In the genomic region with DNA sequence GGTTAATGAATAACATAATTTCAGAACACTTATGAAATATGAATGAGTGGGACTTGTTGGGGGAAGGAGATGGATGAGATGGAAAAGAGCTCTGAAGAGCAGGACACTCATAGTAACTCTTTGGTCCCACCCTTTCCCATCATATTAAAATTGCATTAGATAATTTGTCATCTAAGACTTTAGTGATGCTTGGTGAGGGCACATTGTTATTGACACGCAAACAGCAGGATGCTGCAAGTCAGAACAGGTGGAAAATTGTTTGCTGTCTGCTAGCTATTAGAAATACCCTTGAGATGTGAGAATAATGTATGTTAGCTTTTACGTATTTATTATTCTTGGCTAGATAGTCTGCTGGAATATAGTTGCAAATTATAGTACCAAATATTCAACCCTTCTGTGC, we compare ENCODE assay signal across 21 cellular contexts.
A peak's percentile ranks its signal among the peaks of the same experiment; 100 is the strongest.
DNase-seq lines count a peak whose midpoint lies in the region; ATAC-seq and TF ChIP-seq lines count a peak whose summit lies in the region.
"Had no signal": no experiment of that assay in that cellular context is flagged by ENCODE, and none has a peak within 500 bp of the region (broad histone marks: within the 10 kb centered on the region; RNA-seq: fewer than 3 reads in every experiment).

No MANE protein-coding gene starts in this region.

- no peak for TF ChIP-seq EP300 in neural cell (conservative IDR thresholded peaks at IDR 0.05; ENCODE audit: poor library complexity, severe bottlenecking)

- H3K4me3 ChIP-seq in RWPE2 (ENCODE audit: severe bottlenecking) (no peak overlapping the region), neural cell (ENCODE audit: low read length) (peak overlapping the region; percentile 50), right lobe of liver (no peak overlapping the region)
- H3K4me3 ChIP-seq: heart left ventricle, ovary, sigmoid colon, upper lobe of left lung had no signal

- H3K79me2 ChIP-seq in neural cell (replicated peaks; ENCODE audit: insufficient read depth, low read length): peaks cover 34% of the 10 kb centered on the region

- H2AFZ ChIP-seq in neural cell (ENCODE audit: low read depth, low read length): no peak overlapping the region

- H3K4me3 Mint-ChIP-seq in activated CD4-positive, alpha-beta T cell treated with anti-CD3 and anti-CD28 coated beads, Interleukin-2, amount 10 ng/mL, durations not matched to agents 7 days and 5 days: no peak overlapping the region
- H3K4me3 Mint-ChIP-seq: effector memory CD8-positive, alpha-beta T cell; stimulated activated naive CD8-positive, alpha-beta T cell treated with anti-CD3 and anti-CD28 coated beads, Interleukin-15, amount 100 ng/mL, for 72 hours; T-helper 1 cell treated with Interleukin-12 subunit alpha and Interleukin-12 subunit beta and Interleukin-4 antibody, amounts not matched to agents 30 μg/mL and 1 μg/mL, for 36 hours had no signal

- peaks cover 58% of the 10 kb centered on the region for H3K4me1 ChIP-seq in RWPE2 (ENCODE audit: insufficient read depth, poor library complexity, severe bottlenecking)
- H3K4me1 ChIP-seq in right lobe of liver: no peaks in the 10 kb centered on the region

- no peaks in the 10 kb centered on the region for H3K27me3 Mint-ChIP-seq in activated CD4-positive, alpha-beta T cell treated with anti-CD3 and anti-CD28 coated beads, Interleukin-2, amount 10 ng/mL, durations not matched to agents 7 days and 5 days
- H3K27me3 Mint-ChIP-seq: effector memory CD8-positive, alpha-beta T cell; stimulated activated naive CD8-positive, alpha-beta T cell treated with anti-CD3 and anti-CD28 coated beads, Interleukin-15, amount 100 ng/mL, for 72 hours had no signal

- no peaks in the 10 kb centered on the region for H3K9me3 Mint-ChIP-seq in activated CD4-positive, alpha-beta T cell treated with anti-CD3 and anti-CD28 coated beads, Interleukin-2, amount 10 ng/mL, durations not matched to agents 7 days and 5 days
- H3K9me3 Mint-ChIP-seq: effector memory CD8-positive, alpha-beta T cell; H9; stimulated activated naive CD8-positive, alpha-beta T cell treated with anti-CD3 and anti-CD28 coated beads, Interleukin-15, amount 100 ng/mL, for 72 hours; T-helper 1 cell treated with Interleukin-12 subunit alpha and Interleukin-12 subunit beta and Interleukin-4 antibody, amounts not matched to agents 30 μg/mL and 1 μg/mL, for 36 hours had no signal

- no peaks in the 10 kb centered on the region for H3K9me2 ChIP-seq in neural cell (ENCODE audit: insufficient read depth, low read length)

- intact Hi-C loops in right lobe of liver (cut with DNase I): no loop called here

- no peak for TF ChIP-seq CTCF in RWPE2 (IDR thresholded peaks at IDR 0.05; ENCODE audit: poor library complexity, severe bottlenecking)
- no peak for TF ChIP-seq CTCF in neural cell (IDR thresholded peaks at IDR 0.05; ENCODE audit: poor library complexity, severe bottlenecking)
- no peak for TF ChIP-seq CTCF in right lobe of liver (IDR thresholded peaks at IDR 0.05)

- TF ChIP-seq RAD21 in neural cell (conservative IDR thresholded peaks at IDR 0.05): no peak

- 56% methylated on average over 2 of the region's 2 CpGs for WGBS in right lobe of liver (ENCODE audit: insufficient coverage, low coverage, low lambda C conversion rate, missing lambda C conversion rate)

- H3K9ac ChIP-seq in neural cell (ENCODE audit: low read length): no peak overlapping the region

- DNase-seq in NCI-H1417 (lab: John Stamatoyannopoulos, UW): peak; percentile 46 to 92 (median 47)
- DNase-seq in NCI-H2171 (lab: John Stamatoyannopoulos, UW): peak; percentile 48
- no peak for DNase-seq in RWPE2 (ENCODE audit: low spot score)
- DNase-seq in activated CD4-positive, alpha-beta T cell treated with anti-CD3 and anti-CD28 coated beads, Interleukin-2, amount 10 ng/mL, durations not matched to agents 7 days and 5 days: no peak
- no peak for DNase-seq in stimulated activated CD4-positive, alpha-beta T cell treated with anti-CD3 and anti-CD28 coated beads, Interleukin-15, amount 100 ng/mL, for 24 hours
- no peak for DNase-seq in right lobe of liver
- DNase-seq: activated naive CD4-positive, alpha-beta T cell treated with Interleukin-2 at 50 U/mL for 16 hours; activated T-cell treated with anti-CD3 and anti-CD28 coated beads for 4 hours; AML-193; aorta; effector memory CD8-positive, alpha-beta T cell; H9; heart left ventricle; OCI-M1; ovary; sigmoid colon; stimulated activated CD4-positive, alpha-beta T cell treated with anti-CD3 and anti-CD28 coated beads, Interleukin-2, amount 100 ng/mL, for 24 hours; stimulated activated naive CD8-positive, alpha-beta T cell treated with anti-CD3 and anti-CD28 coated beads, Interleukin-15, amount 100 ng/mL, for 72 hours; upper lobe of left lung had no signal

- H3K27me3 ChIP-seq in RWPE2 (ENCODE audit: insufficient read depth, poor library complexity, severe bottlenecking): no peaks in the 10 kb centered on the region
- no peaks in the 10 kb centered on the region for H3K27me3 ChIP-seq in neural cell (ENCODE audit: insufficient read depth, low read depth, low read length)
- no peaks in the 10 kb centered on the region for H3K27me3 ChIP-seq in right lobe of liver
- H3K27me3 ChIP-seq: heart left ventricle, ovary, sigmoid colon, upper lobe of left lung had no signal

- H3F3A ChIP-seq in neural cell (ENCODE audit: insufficient read depth, low read length, poor library complexity, severe bottlenecking): no peaks in the 10 kb centered on the region

- CTCF ChIA-PET in activated CD4-positive, alpha-beta T cell treated with anti-CD3 and anti-CD28 coated beads, Interleukin-2, amount 10 ng/mL, durations not matched to agents 7 days and 5 days (lab: Charles Lee): no interaction called here

- H3K36me3 ChIP-seq in RWPE2 (ENCODE audit: low read depth): peaks cover 5% of the 10 kb centered on the region
- no peaks in the 10 kb centered on the region for H3K36me3 ChIP-seq in neural cell (ENCODE audit: insufficient read depth, low read length)
- H3K36me3 ChIP-seq in right lobe of liver: no peaks in the 10 kb centered on the region
- H3K36me3 ChIP-seq: heart left ventricle, ovary, sigmoid colon, upper lobe of left lung had no signal

- peaks cover 10% of the 10 kb centered on the region for H3K4me1 Mint-ChIP-seq in activated CD4-positive, alpha-beta T cell treated with anti-CD3 and anti-CD28 coated beads, Interleukin-2, amount 10 ng/mL, durations not matched to agents 7 days and 5 days

- no peak for TF ChIP-seq POLR2A in right lobe of liver (IDR thresholded peaks at IDR 0.05)

- peak overlapping the region; percentile 42 for H3K27ac ChIP-seq in RWPE2 (ENCODE audit: poor library complexity, severe bottlenecking)
- peak overlapping the region; percentile 23 for H3K27ac ChIP-seq in neural cell (ENCODE audit: low read length)
- H3K27ac ChIP-seq in right lobe of liver: no peak overlapping the region
- H3K27ac ChIP-seq: heart left ventricle, ovary, sigmoid colon, upper lobe of left lung had no signal

- H3K27ac Mint-ChIP-seq in activated CD4-positive, alpha-beta T cell treated with anti-CD3 and anti-CD28 coated beads, Interleukin-2, amount 10 ng/mL, durations not matched to agents 7 days and 5 days: no peak overlapping the region
- H3K27ac Mint-ChIP-seq: effector memory CD8-positive, alpha-beta T cell; stimulated activated naive CD8-positive, alpha-beta T cell treated with anti-CD3 and anti-CD28 coated beads, Interleukin-15, amount 100 ng/mL, for 72 hours; T-helper 1 cell treated with Interleukin-12 subunit alpha and Interleukin-12 subunit beta and Interleukin-4 antibody, amounts not matched to agents 30 μg/mL and 1 μg/mL, for 36 hours had no signal

- H3K9me3 ChIP-seq in RWPE2 (ENCODE audit: severe bottlenecking): no peaks in the 10 kb centered on the region
- no peaks in the 10 kb centered on the region for H3K9me3 ChIP-seq in neural cell (ENCODE audit: low read length)
- no peaks in the 10 kb centered on the region for H3K9me3 ChIP-seq in right lobe of liver
- H3K9me3 ChIP-seq: heart left ventricle, ovary, sigmoid colon, upper lobe of left lung had no signal

- POLR2A ChIA-PET in activated CD4-positive, alpha-beta T cell treated with anti-CD3 and anti-CD28 coated beads, Interleukin-2, amount 10 ng/mL, durations not matched to agents 7 days and 5 days (lab: Charles Lee): no interaction called here

- H3K4me2 ChIP-seq in neural cell (ENCODE audit: low read length): peak overlapping the region; percentile 57

- peak; percentile 53 for ATAC-seq in RWPE2 (ENCODE audit: low read depth)
- ATAC-seq in right lobe of liver: no peak
- ATAC-seq: effector memory CD8-positive, alpha-beta T cell; heart left ventricle; stimulated activated naive CD8-positive, alpha-beta T cell treated with anti-CD3 and anti-CD28 coated beads, Interleukin-15, amount 100 ng/mL, for 72 hours had no signal

- H3K36me3 Mint-ChIP-seq in activated CD4-positive, alpha-beta T cell treated with anti-CD3 and anti-CD28 coated beads, Interleukin-2, amount 10 ng/mL, durations not matched to agents 7 days and 5 days (ENCODE audit: low read depth): no peaks in the 10 kb centered on the region

- no peaks in the 10 kb centered on the region for H4K20me1 ChIP-seq in neural cell (ENCODE audit: insufficient read depth)

TF ChIP-seq in neural cell, 6 proteins besides CTCF, POLR2A, EP300 and RAD21 (continues in another document):
- TF ChIP-seq TAF1 (IDR thresholded peaks at IDR 0.05; ENCODE audit: low read depth) (no peak), SMC3 (conservative IDR thresholded peaks at IDR 0.05; ENCODE audit: poor library complexity) (no peak)
- TF ChIP-seq, protein P1, sequence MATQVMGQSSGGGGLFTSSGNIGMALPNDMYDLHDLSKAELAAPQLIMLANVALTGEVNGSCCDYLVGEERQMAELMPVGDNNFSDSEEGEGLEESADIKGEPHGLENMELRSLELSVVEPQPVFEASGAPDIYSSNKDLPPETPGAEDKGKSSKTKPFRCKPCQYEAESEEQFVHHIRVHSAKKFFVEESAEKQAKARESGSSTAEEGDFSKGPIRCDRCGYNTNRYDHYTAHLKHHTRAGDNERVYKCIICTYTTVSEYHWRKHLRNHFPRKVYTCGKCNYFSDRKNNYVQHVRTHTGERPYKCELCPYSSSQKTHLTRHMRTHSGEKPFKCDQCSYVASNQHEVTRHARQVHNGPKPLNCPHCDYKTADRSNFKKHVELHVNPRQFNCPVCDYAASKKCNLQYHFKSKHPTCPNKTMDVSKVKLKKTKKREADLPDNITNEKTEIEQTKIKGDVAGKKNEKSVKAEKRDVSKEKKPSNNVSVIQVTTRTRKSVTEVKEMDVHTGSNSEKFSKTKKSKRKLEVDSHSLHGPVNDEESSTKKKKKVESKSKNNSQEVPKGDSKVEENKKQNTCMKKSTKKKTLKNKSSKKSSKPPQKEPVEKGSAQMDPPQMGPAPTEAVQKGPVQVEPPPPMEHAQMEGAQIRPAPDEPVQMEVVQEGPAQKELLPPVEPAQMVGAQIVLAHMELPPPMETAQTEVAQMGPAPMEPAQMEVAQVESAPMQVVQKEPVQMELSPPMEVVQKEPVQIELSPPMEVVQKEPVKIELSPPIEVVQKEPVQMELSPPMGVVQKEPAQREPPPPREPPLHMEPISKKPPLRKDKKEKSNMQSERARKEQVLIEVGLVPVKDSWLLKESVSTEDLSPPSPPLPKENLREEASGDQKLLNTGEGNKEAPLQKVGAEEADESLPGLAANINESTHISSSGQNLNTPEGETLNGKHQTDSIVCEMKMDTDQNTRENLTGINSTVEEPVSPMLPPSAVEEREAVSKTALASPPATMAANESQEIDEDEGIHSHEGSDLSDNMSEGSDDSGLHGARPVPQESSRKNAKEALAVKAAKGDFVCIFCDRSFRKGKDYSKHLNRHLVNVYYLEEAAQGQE (IDR thresholded peaks at IDR 0.05; ENCODE audit: borderline replicate concordance): no peak

Comparison
In these comparisons a context has a peak if more than half of its experiments do, and no peak if none do; other contexts are left out.
1. DNase-seq: peak in NCI-H1417 (3 of 3) and NCI-H2171 (single experiment); none in RWPE2 (single experiment), activated CD4-positive, alpha-beta T cell treated with anti-CD3 and anti-CD28 coated beads, Interleukin-2, amount 10 ng/mL, durations not matched to agents 7 days and 5 days (single experiment), stimulated activated CD4-positive, alpha-beta T cell treated with anti-CD3 and anti-CD28 coated beads, Interleukin-15, amount 100 ng/mL, for 24 hours (single experiment) and right lobe of liver (0 of 3).
2. H3K27ac ChIP-seq: peak in RWPE2 (single experiment) and neural cell (single experiment); none in right lobe of liver (0 of 3).